In genomic region chr11:119044708-119045107, GRCh38 we compare ENCODE assay signal across 20 cellular contexts. TPM values are rescaled to one million over a fixed set of nuclear protein-coding genes. Genes with fewer than 3 reads are reported as not detected.
A peak's percentile ranks its signal among the peaks of the same experiment; 100 is the strongest.
DNase-seq lines count a peak whose midpoint lies in the region; ATAC-seq, FAIRE-seq and TF ChIP-seq lines count a peak whose summit lies in the region.
"Had no signal": no experiment of that assay in that cellular context is flagged by ENCODE, and none has a peak within 500 bp of the region (broad histone marks: within the 10 kb centered on the region; RNA-seq: fewer than 3 reads in every experiment).

No MANE protein-coding gene starts in this region.

- no peak overlapping the region for H3K4ac ChIP-seq in IMR-90 (ENCODE audit: low read depth, low read length)
- no peak overlapping the region for H3K4ac ChIP-seq in mesendoderm (ENCODE audit: low read depth, low read length)

- H3K4me1 ChIP-seq in Caco-2 = peaks cover 6% of the 10 kb centered on the region; the same call in 1 of the 2 replicates
- no peaks in the 10 kb centered on the region for H3K4me1 ChIP-seq in IMR-90 (ENCODE audit: control insufficient read depth, insufficient read depth, low read length)
- H3K4me1 ChIP-seq in mesendoderm (ENCODE audit: control insufficient read depth, low read depth, low read length) = no peaks in the 10 kb centered on the region
- no peaks in the 10 kb centered on the region for H3K4me1 ChIP-seq in pancreas
- H3K4me1 ChIP-seq: right atrium auricular region had no signal

- no peak overlapping the region for H3K9ac ChIP-seq in IMR-90 (ENCODE audit: low read depth, low read length)
- no peak overlapping the region for H3K9ac ChIP-seq in mesendoderm (ENCODE audit: low read length)
- H3K9ac ChIP-seq: BLaER1 treated with 17β-estradiol and CSF1 and Interleukin-3, amounts not matched to agents 10 nM and 100 nM had no signal

- dilution Hi-C loops in IMR-90 (cut with HindIII; ENCODE audit: low sequenced_read_pairs, unreplicated experiment) = no loop called here

- peak; percentile 38 to 48 for TF ChIP-seq CTCF in Caco-2 (IDR thresholded peaks at IDR 0.05; ENCODE audit: insufficient read depth in 1 of 2, low read depth in 1 of 2, low read length in 1 of 2, severe bottlenecking in 1 of 2, unreplicated experiment in 1 of 2)
- no peak for TF ChIP-seq CTCF in IMR-90 (conservative IDR thresholded peaks at IDR 0.05; ENCODE audit: low read depth, low read length)
- peak; percentile 8 for TF ChIP-seq CTCF in cardiac fibroblast (IDR thresholded peaks at IDR 0.05; ENCODE audit: low read depth, low read length)
- no peak for TF ChIP-seq CTCF in pancreas (IDR thresholded peaks at IDR 0.05)

- peaks cover 10% of the 10 kb centered on the region for H3K4me1 Mint-ChIP-seq in Caco-2 (ENCODE audit: low read depth, unreplicated experiment)

- no peak; the same call in 1 of the 2 replicates for ATAC-seq in IMR-90 (ENCODE audit: low read depth)
- ATAC-seq in HG03342 (IDR thresholded peaks at IDR 0.05; ENCODE audit: unreplicated experiment) = no peak
- ATAC-seq in pancreas = no peak
- ATAC-seq: left colon; stimulated activated memory B cell treated with anti-CD40 and anti-IgM and Interleukin-4, amounts not matched to agents 10 μg/mL and 1 μg/mL and 100 μg/mL, for 72 hours had no signal

- no peak for FAIRE-seq in pancreas (lab: Jason Lieb, UNC)
- FAIRE-seq: H54 had no signal

- no peak for TF ChIP-seq RAD21 in IMR-90 (IDR thresholded peaks at IDR 0.05; ENCODE audit: low read length)

- no peaks in the 10 kb centered on the region for H3K79me2 ChIP-seq in mesendoderm (ENCODE audit: control insufficient read depth, insufficient read depth, low read length)

- H3K9me3 Mint-ChIP-seq in Caco-2 (ENCODE audit: unreplicated experiment) = no peaks in the 10 kb centered on the region
- H3K9me3 Mint-ChIP-seq: activated CD4-positive, alpha-beta T cell treated with anti-CD3 and anti-CD28 coated beads, Interleukin-2, amount 10 ng/mL, durations not matched to agents 24 days and 14 days; naive thymus-derived CD8-positive, alpha-beta T cell; stimulated activated memory B cell treated with anti-CD40 and anti-IgM and Interleukin-4, amounts not matched to agents 10 μg/mL and 1 μg/mL and 100 μg/mL, for 72 hours had no signal

- H3K79me1 ChIP-seq in IMR-90 (ENCODE audit: low read depth in 1 of 2, low read length in 2 of 2) (no peaks in the 10 kb centered on the region), mesendoderm (ENCODE audit: low read length) (no peaks in the 10 kb centered on the region)

- H3K27ac ChIP-seq in IMR-90 (ENCODE audit: insufficient read depth, low read length) (no peak overlapping the region), mesendoderm (ENCODE audit: low read depth, low read length) (no peak overlapping the region), pancreas (no peak overlapping the region)
- H3K27ac ChIP-seq: BLaER1 treated with 17β-estradiol and CSF1 and Interleukin-3, amounts not matched to agents 10 nM and 100 nM; right atrium auricular region had no signal

- in situ Hi-C loops in IMR-90 (cut with MboI; ENCODE audit: low sequenced_read_pairs) = no loop called here

- H2AFZ ChIP-seq in IMR-90 (replicated peaks; ENCODE audit: low read length, poor library complexity) = no peak overlapping the region

- TF ChIP-seq POLR2A in IMR-90 (IDR thresholded peaks at IDR 0.05; ENCODE audit: low read depth, low read length) = no peak

- peaks cover 62% of the 10 kb centered on the region for H3K36me3 Mint-ChIP-seq in Caco-2 (ENCODE audit: insufficient read depth, unreplicated experiment)

- no peaks in the 10 kb centered on the region for H3K27me3 Mint-ChIP-seq in Caco-2 (ENCODE audit: insufficient read depth, unreplicated experiment)
- H3K27me3 Mint-ChIP-seq: activated CD4-positive, alpha-beta T cell treated with anti-CD3 and anti-CD28 coated beads, Interleukin-2, amount 10 ng/mL, durations not matched to agents 24 days and 14 days; naive thymus-derived CD8-positive, alpha-beta T cell; stimulated activated memory B cell treated with anti-CD40 and anti-IgM and Interleukin-4, amounts not matched to agents 10 μg/mL and 1 μg/mL and 100 μg/mL, for 72 hours had no signal

- no peak overlapping the region for H3K4me3 ChIP-seq in Caco-2 (ENCODE audit: low read depth, low read length)
- no peak overlapping the region for H3K4me3 ChIP-seq in IMR-90 (ENCODE audit: insufficient read depth, low read depth, low read length)
- H3K4me3 ChIP-seq in cardiac fibroblast (replicated peaks in 1 of 2; ENCODE audit: low read depth in 2 of 2, low read length in 2 of 2) = no peak overlapping the region
- no peak overlapping the region for H3K4me3 ChIP-seq in mesendoderm (ENCODE audit: low read length)
- no peak overlapping the region for H3K4me3 ChIP-seq in pancreas
- H3K4me3 ChIP-seq: BLaER1 treated with 17β-estradiol and CSF1 and Interleukin-3, amounts not matched to agents 10 nM and 100 nM; right atrium auricular region had no signal

- peaks cover 18% of the 10 kb centered on the region for H3K36me3 ChIP-seq in Caco-2 (ENCODE audit: control insufficient read depth, insufficient read depth, low read length)
- H3K36me3 ChIP-seq in IMR-90 (ENCODE audit: control insufficient read depth, insufficient read depth, low read length) = peaks cover 44% of the 10 kb centered on the region
- peaks cover 21% of the 10 kb centered on the region for H3K36me3 ChIP-seq in mesendoderm (ENCODE audit: control insufficient read depth, insufficient read depth, low read length)
- H3K36me3 ChIP-seq in pancreas = peaks cover 2 to 47% (median 31%) of the 10 kb centered on the region in 3 donors

- H3K4me2 ChIP-seq in IMR-90 (ENCODE audit: low read depth, low read length) (no peak overlapping the region), mesendoderm (ENCODE audit: low read length) (no peak overlapping the region)
- H3K4me2 ChIP-seq: BLaER1 treated with 17β-estradiol and CSF1 and Interleukin-3, amounts not matched to agents 10 nM and 100 nM had no signal

- no peak overlapping the region for H2BK120ac ChIP-seq in IMR-90 (ENCODE audit: low read depth, low read length)
- no peak overlapping the region for H2BK120ac ChIP-seq in mesendoderm (ENCODE audit: low read depth, low read length)

- no peak overlapping the region for H3K14ac ChIP-seq in IMR-90 (replicated peaks; ENCODE audit: low read depth, low read length)

- H3K18ac ChIP-seq in IMR-90 (ENCODE audit: low read depth, low read length) (no peak overlapping the region), mesendoderm (ENCODE audit: low read length) (no peak overlapping the region)

- H3K23ac ChIP-seq in IMR-90 (ENCODE audit: low read depth, low read length) (no peak overlapping the region), mesendoderm (ENCODE audit: low read length) (no peak overlapping the region)

- H2BK5ac ChIP-seq in IMR-90 (ENCODE audit: low read depth, low read length, poor library complexity, severe bottlenecking) = no peak overlapping the region
- no peak overlapping the region for H2BK5ac ChIP-seq in mesendoderm (ENCODE audit: low read length)

- DNase-seq in Caco-2 = no peak
- DNase-seq in IMR-90 = no peak
- DNase-seq in cardiac fibroblast (ENCODE audit: low read depth in 2 of 2) = no peak
- peak; percentile 48 for DNase-seq in mesendoderm
- no peak for DNase-seq in pancreas
- DNase-seq in DMS53 (lab: John Stamatoyannopoulos, UW) = no peak
- DNase-seq in NCI-H345 (lab: John Stamatoyannopoulos, UW) = no peak
- DNase-seq: activated CD4-positive, alpha-beta T cell treated with anti-CD3 and anti-CD28 coated beads, Interleukin-2, amount 10 ng/mL, durations not matched to agents 24 days and 14 days; aorta; effector CD8-positive, alpha-beta T cell; left colon; naive thymus-derived CD8-positive, alpha-beta T cell; NCI-H2171; stimulated activated CD4-positive, alpha-beta T cell treated with anti-CD3 and anti-CD28 coated beads, Interleukin-4, amount 100 ng/mL, for 24 hours; T-helper 1 cell had no signal

- BruUV-seq in Caco-2 (replicated peaks; lab: Mats Ljungman, UMichigan) = no TSS peak
- TSS peak; percentile 87 for BruUV-seq in IMR-90 (replicated peaks; lab: Mats Ljungman, UMichigan)

- no peaks in the 10 kb centered on the region for H3K9me3 ChIP-seq in Caco-2
- H3K9me3 ChIP-seq in IMR-90 (ENCODE audit: control insufficient read depth, insufficient read depth, low read length) = no peaks in the 10 kb centered on the region
- no peaks in the 10 kb centered on the region for H3K9me3 ChIP-seq in pancreas
- H3K9me3 ChIP-seq: BLaER1 treated with 17β-estradiol and CSF1 and Interleukin-3, amounts not matched to agents 10 nM and 100 nM; right atrium auricular region had no signal

- H3K4me3 Mint-ChIP-seq in Caco-2 (ENCODE audit: unreplicated experiment) = no peak overlapping the region
- H3K4me3 Mint-ChIP-seq: activated CD4-positive, alpha-beta T cell treated with anti-CD3 and anti-CD28 coated beads, Interleukin-2, amount 10 ng/mL, durations not matched to agents 24 days and 14 days; naive thymus-derived CD8-positive, alpha-beta T cell; stimulated activated memory B cell treated with anti-CD40 and anti-IgM and Interleukin-4, amounts not matched to agents 10 μg/mL and 1 μg/mL and 100 μg/mL, for 72 hours had no signal

- WGBS in IMR-90 (ENCODE audit: extremely low coverage in 2 of 2, insufficient read length in 1 of 2), 2 experiments = 88% methylated on average over 1 of the region's 6 CpGs; no CpG with 5 or more reads in 1 of the 2 experiments
- no CpG with 5 or more reads among the region's 6 CpGs for WGBS in mesendoderm (ENCODE audit: extremely low coverage, insufficient coverage, low lambda C conversion rate)
- 76 to 93% methylated on average over 6 of the region's 6 CpGs for WGBS in pancreas, 2 donors

- no peaks in the 10 kb centered on the region; the same call in 1 of the 2 replicates for H4K20me1 ChIP-seq in IMR-90 (ENCODE audit: insufficient read depth, low read length)

- CTCF ChIA-PET in Caco-2 (lab: Charles Lee) = no interaction called here
- CTCF ChIA-PET in IMR-90 (lab: Yijun Ruan, JAX) = no interaction called here

- H4K8ac ChIP-seq in IMR-90 (ENCODE audit: low read depth in 2 of 2, low read length in 2 of 2) (no peak overlapping the region), mesendoderm (ENCODE audit: low read depth, low read length) (no peak overlapping the region)

- no peak overlapping the region for H2BK20ac ChIP-seq in IMR-90 (ENCODE audit: low read depth, low read length)

- intact Hi-C loops in Caco-2 (cut with micrococcal nuclease; ENCODE audit: unreplicated experiment) (no loop called here), IMR-90 (cut with micrococcal nuclease) (no loop called here), pancreas (cut with DNase I) (no loop called here)

- no peak overlapping the region for H4K5ac ChIP-seq in IMR-90 (ENCODE audit: low read depth, low read length)
- no peak overlapping the region for H4K5ac ChIP-seq in mesendoderm (ENCODE audit: low read length)

- H3K56ac ChIP-seq in IMR-90 (ENCODE audit: extremely low read depth, insufficient read depth, low read length) (no peak overlapping the region), mesendoderm (ENCODE audit: low read length) (no peak overlapping the region)

- H3K27ac Mint-ChIP-seq in Caco-2 (ENCODE audit: unreplicated experiment) = peak overlapping the region; percentile 63
- H3K27ac Mint-ChIP-seq: activated CD4-positive, alpha-beta T cell treated with anti-CD3 and anti-CD28 coated beads, Interleukin-2, amount 10 ng/mL, durations not matched to agents 24 days and 14 days; stimulated activated memory B cell treated with anti-CD40 and anti-IgM and Interleukin-4, amounts not matched to agents 10 μg/mL and 1 μg/mL and 100 μg/mL, for 72 hours had no signal

- no peak overlapping the region for H2AK5ac ChIP-seq in IMR-90 (ENCODE audit: low read depth, low read length)
- no peak overlapping the region for H2AK5ac ChIP-seq in mesendoderm (ENCODE audit: low read length)

- POLR2A ChIA-PET in Caco-2 (lab: Charles Lee) = interaction anchor here (0.6 kb wide), 2 partner anchors 47 to 57 kb away, joined by 3 to 9 read pairs; partner anchors contain the start of genes CENATAC and DPAGT1
- POLR2A ChIA-PET in IMR-90 (lab: Charles Lee; ENCODE audit: unreplicated experiment) = interaction anchor here (0.6 kb wide), 1 partner anchor 10 kb away, joined by 8 read pairs; no protein-coding TSS in a partner anchor

- H3K27me3 ChIP-seq in Caco-2 (replicated peaks; ENCODE audit: control insufficient read depth, insufficient read depth, low read length) (no peaks in the 10 kb centered on the region), IMR-90 (ENCODE audit: control insufficient read depth, insufficient read depth, low read length) (no peaks in the 10 kb centered on the region), mesendoderm (ENCODE audit: insufficient read depth, low read length, poor library complexity) (no peaks in the 10 kb centered on the region), pancreas (no peaks in the 10 kb centered on the region)
- H3K27me3 ChIP-seq: BLaER1 treated with 17β-estradiol and CSF1 and Interleukin-3, amounts not matched to agents 10 nM and 100 nM; right atrium auricular region had no signal

- no peaks in the 10 kb centered on the region for H3K9me1 ChIP-seq in IMR-90 (ENCODE audit: insufficient read depth, low read length)

- H2AK9ac ChIP-seq in IMR-90 (replicated peaks; ENCODE audit: low read depth, low read length, poor library complexity) = no peak overlapping the region

- H4K91ac ChIP-seq in IMR-90 (ENCODE audit: insufficient read depth, low read depth, low read length) = no peak overlapping the region

- H2BK15ac ChIP-seq in IMR-90 (ENCODE audit: low read depth, low read length) (no peak overlapping the region), mesendoderm (replicated peaks; ENCODE audit: low read depth) (no peak overlapping the region)

RNA-seq across cellular contexts. Expression of gene HYOU1, which starts 12.3 kb away (rescaled TPM):
- total RNA-seq in Caco-2 (2022) (306 and 366 TPM in 2 replicates), IMR-90 (2012; rRNA removed) (152 and 181 TPM in 2 replicates), pancreas (100 to 1,000 TPM; 105 to 210 (median 169) TPM)
- polyA plus RNA-seq in IMR-90 (2012; rRNA removed) (117 and 120 TPM in 2 replicates), pancreas (10 to 100 TPM; 79.2 to 79.8 TPM)
- polyA plus RNA-seq in IMR-90 (2012; cell fraction: cytosol; rRNA removed) = 75.9 and 116 TPM in 2 replicates
- 103 and 105 TPM in 2 replicates for polyA plus RNA-seq in IMR-90 (2012; cell fraction: nucleus; rRNA removed; ENCODE audit: low replicate concordance)
- 139 TPM for polyA plus RNA-seq in mesendoderm (2013, experiment 1 of 2)
- 134 TPM for polyA plus RNA-seq in mesendoderm (2013, experiment 2 of 2)

RNA-seq across cellular contexts. Expression of gene SLC37A4, which starts 14.0 kb away (rescaled TPM):
- total RNA-seq in Caco-2 (2022) = 97.8 and 108 TPM in 2 replicates
- 7.5 and 8.3 TPM in 2 replicates for total RNA-seq in IMR-90 (2012; rRNA removed)
- polyA plus RNA-seq in IMR-90 (2012; rRNA removed) = 14.3 and 15.1 TPM in 2 replicates
- polyA plus RNA-seq in IMR-90 (2012; cell fraction: cytosol; rRNA removed) = 12.5 and 14.1 TPM in 2 replicates
- polyA plus RNA-seq in IMR-90 (2012; cell fraction: nucleus; rRNA removed; ENCODE audit: low replicate concordance) = 40.1 and 57.8 TPM in 2 replicates
- polyA plus RNA-seq in mesendoderm (2013, experiment 1 of 2) = 19.7 TPM
- polyA plus RNA-seq in mesendoderm (2013, experiment 2 of 2) = 18.9 TPM
- total RNA-seq in pancreas = 10 to 100 TPM; 27.1 to 41.6 (median 32.6) TPM
- polyA plus RNA-seq in pancreas = 100 to 1,000 TPM in 1 of 2 donors, 10 to 100 TPM in 1; 67.0 to 163 TPM

RNA-seq across cellular contexts. Expression of gene VPS11, which starts 22.9 kb away (rescaled TPM):
- total RNA-seq in Caco-2 (2022) (43.2 and 47.7 TPM in 2 replicates), IMR-90 (2012; rRNA removed) (22.2 and 30.5 TPM in 2 replicates), pancreas (10 to 100 TPM; 14.2 to 21.2 (median 16.0) TPM)
- polyA plus RNA-seq in IMR-90 (2012; rRNA removed) (19.7 and 20.7 TPM in 2 replicates), pancreas (10 to 100 TPM; 34.2 to 47.4 TPM)
- polyA plus RNA-seq in IMR-90 (2012; cell fraction: cytosol; rRNA removed) = 5.4 and 10.1 TPM in 2 replicates
- 39.5 and 40.0 TPM in 2 replicates for polyA plus RNA-seq in IMR-90 (2012; cell fraction: nucleus; rRNA removed; ENCODE audit: low replicate concordance)
- polyA plus RNA-seq in mesendoderm (2013, experiment 1 of 2) = 14.4 TPM
- polyA plus RNA-seq in mesendoderm (2013, experiment 2 of 2) = 13.2 TPM

RNA-seq across cellular contexts. Expression of gene TRAPPC4, which starts 26.1 kb away (rescaled TPM):
- total RNA-seq in Caco-2 (2022) = 118 and 126 TPM in 2 replicates
- 102 and 151 TPM in 2 replicates for total RNA-seq in IMR-90 (2012; rRNA removed)
- 162 and 253 TPM in 2 replicates for polyA plus RNA-seq in IMR-90 (2012; rRNA removed)
- polyA plus RNA-seq in IMR-90 (2012; cell fraction: cytosol; rRNA removed) = 74.8 and 107 TPM in 2 replicates
- 52.9 and 66.6 TPM in 2 replicates for polyA plus RNA-seq in IMR-90 (2012; cell fraction: nucleus; rRNA removed; ENCODE audit: low replicate concordance)
- 94.7 TPM for polyA plus RNA-seq in mesendoderm (2013, experiment 1 of 2)
- polyA plus RNA-seq in mesendoderm (2013, experiment 2 of 2) = 93.7 TPM
- total RNA-seq in pancreas = 10 to 100 TPM; 13.7 to 36.5 (median 27.2) TPM
- 10 to 100 TPM; 21.6 to 55.7 TPM for polyA plus RNA-seq in pancreas

RNA-seq across cellular contexts. Expression of gene RPS25, which starts 26.6 kb away (rescaled TPM):
- 1,811 and 1,967 TPM in 2 replicates for total RNA-seq in Caco-2 (2022)
- 727 and 842 TPM in 2 replicates for total RNA-seq in IMR-90 (2012; rRNA removed)
- 905 and 1,237 TPM in 2 replicates for polyA plus RNA-seq in IMR-90 (2012; rRNA removed)
- polyA plus RNA-seq in IMR-90 (2012; cell fraction: cytosol; rRNA removed) = 303 and 612 TPM in 2 replicates
- 63.8 and 509 TPM in 2 replicates for polyA plus RNA-seq in IMR-90 (2012; cell fraction: nucleus; rRNA removed; ENCODE audit: low replicate concordance)
- 2,936 TPM for polyA plus RNA-seq in mesendoderm (2013, experiment 1 of 2)
- 2,849 TPM for polyA plus RNA-seq in mesendoderm (2013, experiment 2 of 2)
- total RNA-seq in pancreas = 100 to 1,000 TPM; 536 to 863 (median 675) TPM
- 1,000 to 10,000 TPM; 1,298 to 1,472 TPM for polyA plus RNA-seq in pancreas

Comparison
In these comparisons a context has a peak if more than half of its experiments do, and no peak if none do; other contexts are left out.
1. CTCF ChIP-seq: peak in Caco-2 (2 of 2) and cardiac fibroblast (single experiment); none in IMR-90 (single experiment) and pancreas (0 of 4).